ENCODE assay signal across 15 cellular contexts in genomic region chr7:24905996-24906770, GRCh38.
DNase-seq lines count a peak whose midpoint lies in the region; ATAC-seq and TF ChIP-seq lines count a peak whose summit lies in the region.
"Had no signal": no experiment of that assay in that cellular context is flagged by ENCODE, and none has a peak within 500 bp of the region (broad histone marks: within the 10 kb centered on the region; RNA-seq: fewer than 3 reads in every experiment).

No MANE protein-coding gene starts in this region.

- RAD21 ChIA-PET in HCT116 (lab: Charles Lee; ENCODE audit: low non-redundant PET in 1 of 2, low total read pairs in 2 of 2, uncharacterized antibody in 2 of 2, unreplicated experiment in 2 of 2): no interaction called here

- no peak for TF ChIP-seq RAD21 in HCT116 (IDR thresholded peaks at IDR 0.05; ENCODE audit: low read depth)
- no peak for TF ChIP-seq RAD21 in SK-N-SH (IDR thresholded peaks at IDR 0.05; ENCODE audit: low read length)

- peaks cover 39% of the 10 kb centered on the region for H3F3A ChIP-seq in SK-N-SH (replicated peaks; ENCODE audit: insufficient read depth)

- H3K36me3 ChIP-seq in CD4-positive, CD25-positive, alpha-beta regulatory T cell (ENCODE audit: control insufficient read depth, insufficient read depth, low read length): no peaks in the 10 kb centered on the region
- H3K36me3 ChIP-seq in HCT116 (ENCODE audit: control insufficient read depth in 1 of 2, insufficient read depth in 2 of 2, low read length in 2 of 2) (no peaks in the 10 kb centered on the region), SK-N-SH (replicated peaks in 1 of 2; ENCODE audit: control insufficient read depth in 1 of 2, insufficient read depth in 2 of 2, low read length in 1 of 2) (no peaks in the 10 kb centered on the region)

- no peak for TF ChIP-seq POLR2A in HCT116 (IDR thresholded peaks at IDR 0.05; ENCODE audit: borderline replicate concordance, extremely low read depth, insufficient read depth, insufficient read length)

- POLR2A ChIA-PET in HCT116 (lab: Charles Lee): no interaction called here
- POLR2A ChIA-PET in SK-N-SH (lab: Yijun Ruan, JAX): no interaction called here

- intact Hi-C loops in HCT116 (cut with micrococcal nuclease): loop anchor here (5.0 kb wide), 2 partner anchors 66 to 84 kb away; no protein-coding TSS in a partner anchor
- intact Hi-C loops in posterior cingulate gyrus (cut with DNase I): no loop called here

- H2AFZ ChIP-seq in HCT116 (ENCODE audit: low read depth, low read length, poor library complexity, severe bottlenecking) (no peak overlapping the region), SK-N-SH (ENCODE audit: low read depth) (no peak overlapping the region)

- no peak for ATAC-seq in CD4-positive, CD25-positive, alpha-beta regulatory T cell (ENCODE audit: low read depth in 2 of 2)
- ATAC-seq in HCT116: peak; percentile 62
- ATAC-seq in HG03565 (IDR thresholded peaks at IDR 0.05; ENCODE audit: unreplicated experiment): no peak
- ATAC-seq in GM18873 (IDR thresholded peaks at IDR 0.05; ENCODE audit: low FRiP score, unreplicated experiment): no peak

- H3K27me3 ChIP-seq in CD4-positive, CD25-positive, alpha-beta regulatory T cell (ENCODE audit: control insufficient read depth, insufficient read depth, low read length): no peaks in the 10 kb centered on the region
- H3K27me3 ChIP-seq in HCT116 (ENCODE audit: insufficient read depth, low read length): no peaks in the 10 kb centered on the region
- no peaks in the 10 kb centered on the region for H3K27me3 ChIP-seq in SK-N-SH (ENCODE audit: insufficient read depth)
- H3K27me3 ChIP-seq: BLaER1, testis had no signal

- H3K9me3 ChIP-seq in CD4-positive, CD25-positive, alpha-beta regulatory T cell (ENCODE audit: control insufficient read depth in 2 of 2, low read length in 2 of 2): no peaks in the 10 kb centered on the region
- H3K9me3 ChIP-seq in HCT116 (ENCODE audit: control insufficient read depth in 1 of 2, insufficient read depth in 1 of 2, low read depth in 1 of 2, low read length in 2 of 2) (no peaks in the 10 kb centered on the region), SK-N-SH (no peaks in the 10 kb centered on the region)
- H3K9me3 ChIP-seq: testis had no signal

- peaks cover 59% of the 10 kb centered on the region for H3K4me1 ChIP-seq in CD4-positive, CD25-positive, alpha-beta regulatory T cell (ENCODE audit: control insufficient read depth, insufficient read depth, low read length, poor library complexity, severe bottlenecking)
- H3K4me1 ChIP-seq in HCT116 (ENCODE audit: control insufficient read depth in 1 of 2, insufficient read depth in 2 of 2, low read length in 2 of 2): peaks cover 64 to 92% of the 10 kb centered on the region in 2 experiments
- H3K4me1 ChIP-seq in SK-N-SH (ENCODE audit: control insufficient read depth in 1 of 2, insufficient read depth in 2 of 2, low read depth in 1 of 2, low read length in 1 of 2): peaks cover 14 to 32% of the 10 kb centered on the region in 2 experiments
- H3K4me1 ChIP-seq: testis had no signal

- CTCF ChIA-PET in HCT116 (lab: Charles Lee) (no interaction called here), SK-N-SH (lab: Yijun Ruan, JAX) (interaction anchor here (1.4 kb wide), 1 partner anchor 12 kb away, joined by 5 read pairs; no protein-coding TSS in a partner anchor)

- peaks cover 21 to 45% (median 39%) of the 10 kb centered on the region in 4 donors for H3K4me1 Mint-ChIP-seq in CD4-positive, CD25-positive, alpha-beta regulatory T cell
- H3K4me1 Mint-ChIP-seq: neural crest cell had no signal

- H3K27ac ChIP-seq in CD4-positive, CD25-positive, alpha-beta regulatory T cell (ENCODE audit: insufficient read depth, low read length, poor library complexity, severe bottlenecking): no peak overlapping the region
- peak overlapping the region; percentile 90 for H3K27ac ChIP-seq in HCT116 (ENCODE audit: low read depth, low read length)
- H3K27ac ChIP-seq in SK-N-SH (ENCODE audit: low read depth in 2 of 2, low read length in 1 of 2): peak overlapping the region; percentile 82 to 88; a peak in 3 of 4 replicates
- H3K27ac ChIP-seq: BLaER1, KMS-11, testis had no signal

- no TSS peak for BruUV-seq in HCT116 (replicated peaks; lab: Mats Ljungman, UMichigan)

- WGBS in SK-N-SH (ENCODE audit: low lambda C conversion rate): 77% methylated on average over 4 of the region's 4 CpGs

- no peaks in the 10 kb centered on the region for H3K27me3 Mint-ChIP-seq in CD4-positive, CD25-positive, alpha-beta regulatory T cell

- H3K9me3 Mint-ChIP-seq in CD4-positive, CD25-positive, alpha-beta regulatory T cell: no peaks in the 10 kb centered on the region
- H3K9me3 Mint-ChIP-seq: neural crest cell had no signal

- peak overlapping the region in 2 of 4 donors; percentile 7 to 33 for H3K4me3 Mint-ChIP-seq in CD4-positive, CD25-positive, alpha-beta regulatory T cell
- H3K4me3 Mint-ChIP-seq: neural crest cell had no signal

- peak overlapping the region; percentile 2 for H3K4me3 ChIP-seq in CD4-positive, CD25-positive, alpha-beta regulatory T cell (ENCODE audit: low read depth, low read length)
- peak overlapping the region in 1 of 2 experiments; percentile 45; a peak in 2 of 4 replicates for H3K4me3 ChIP-seq in HCT116 (replicated peaks in 1 of 2; ENCODE audit: low read depth in 1 of 2, low read length in 2 of 2)
- H3K4me3 ChIP-seq in SK-N-SH (ENCODE audit: low read depth in 2 of 2, low read length in 1 of 2): no peak overlapping the region
- H3K4me3 ChIP-seq in epithelial cell of proximal tubule (ENCODE audit: low read depth, low read length): no peak overlapping the region
- H3K4me3 ChIP-seq: BLaER1, lung, testis had no signal

- no peaks in the 10 kb centered on the region for H3K9me2 ChIP-seq in HCT116 (ENCODE audit: insufficient read depth)
- H3K9me2 ChIP-seq in SK-N-SH: no peaks in the 10 kb centered on the region

- H3K4me2 ChIP-seq in HCT116 (ENCODE audit: low read length): peak overlapping the region; percentile 71
- H3K4me2 ChIP-seq in SK-N-SH: peak overlapping the region; percentile 71
- H3K4me2 ChIP-seq: BLaER1, KMS-11 had no signal

- peak overlapping the region in 1 of 3 donors; percentile 39 for H3K27ac Mint-ChIP-seq in CD4-positive, CD25-positive, alpha-beta regulatory T cell

- H3K79me2 ChIP-seq in HCT116 (ENCODE audit: insufficient read depth, low read length): peaks cover 97% of the 10 kb centered on the region
- H3K79me2 ChIP-seq in SK-N-SH (ENCODE audit: insufficient read depth): peaks cover 79% of the 10 kb centered on the region

- no peak for TF ChIP-seq CTCF in HCT116 (IDR thresholded peaks at IDR 0.05 in 2 of 3, conservative IDR thresholded peaks at IDR 0.05 in 1 of 3; ENCODE audit: borderline replicate concordance in 1 of 3, insufficient read depth in 1 of 3, low read depth in 2 of 3, low read length in 2 of 3)
- no peak for TF ChIP-seq CTCF in SK-N-SH (IDR thresholded peaks at IDR 0.05)
- no peak for TF ChIP-seq CTCF in epithelial cell of proximal tubule (conservative IDR thresholded peaks at IDR 0.05; ENCODE audit: low read depth, low read length)

- DNase-seq in CD4-positive, CD25-positive, alpha-beta regulatory T cell: peak in 1 of 3 donors; percentile 38
- DNase-seq in HCT116 (ENCODE audit: low read depth, low spot score): peak; percentile 32
- DNase-seq in SK-N-SH: no peak
- DNase-seq in epithelial cell of proximal tubule (ENCODE audit: low read depth): peak; percentile 84
- DNase-seq in posterior cingulate gyrus: no peak
- no peak for DNase-seq in hepatic stellate cell (ENCODE audit: low spot score)
- DNase-seq: activated CD4-positive, CD25-positive, alpha-beta regulatory T cell treated with anti-CD3 and anti-CD28 coated beads, Interleukin-2, amount 50 U/mL, for 72 hours; NCI-H2081 treated with DMSO at 0.1 percent for 48 hours; testis had no signal

- H3K9ac ChIP-seq in HCT116 (ENCODE audit: low read length) (peak overlapping the region; percentile 58; the same call in 1 of the 2 replicates), SK-N-SH (no peak overlapping the region; the same call in 1 of the 2 replicates)
- H3K9ac ChIP-seq: BLaER1, KMS-11 had no signal

- H4K20me1 ChIP-seq in HCT116 (ENCODE audit: insufficient read depth) (no peaks in the 10 kb centered on the region), SK-N-SH (ENCODE audit: insufficient read depth) (no peaks in the 10 kb centered on the region)
- H4K20me1 ChIP-seq: BLaER1 had no signal

- TF ChIP-seq EP300 in SK-N-SH (IDR thresholded peaks at IDR 0.05; ENCODE audit: borderline replicate concordance in 1 of 2, low read depth in 1 of 2, low read length in 1 of 2): no peak

- H3K36me3 Mint-ChIP-seq in CD4-positive, CD25-positive, alpha-beta regulatory T cell: no peaks in the 10 kb centered on the region

TF ChIP-seq in HCT116, 20 proteins besides CTCF, POLR2A, EP300 and RAD21 (continues in another document):
- TF ChIP-seq YY1 (IDR thresholded peaks at IDR 0.05; ENCODE audit: extremely low read depth, insufficient replicate concordance, low read depth, low read length) (no peak), POLR2AphosphoS5 (IDR thresholded peaks at IDR 0.05; ENCODE audit: low read depth, low read length) (no peak; the same call in 1 of the 2 replicates), SP1 (IDR thresholded peaks at IDR 0.05; ENCODE audit: low read depth) (peak; percentile 25; the same call in 1 of the 2 replicates)

TF ChIP-seq in SK-N-SH, 30 proteins besides CTCF, POLR2A, EP300 and RAD21 (continues in another document):
- TF ChIP-seq FOSL2 (IDR thresholded peaks at IDR 0.05; ENCODE audit: borderline replicate concordance, low read depth): peak; percentile 56; the same call in 1 of the 2 replicates
- no peak for TF ChIP-seq EZH2phosphoT487 (IDR thresholded peaks at IDR 0.05; ENCODE audit: borderline replicate concordance, low read depth)
- TF ChIP-seq FOXM1 (IDR thresholded peaks at IDR 0.05; ENCODE audit: low read depth): no peak
- TF ChIP-seq GABPA (IDR thresholded peaks at IDR 0.05; ENCODE audit: low read depth): no peak
- TF ChIP-seq MXI1 (IDR thresholded peaks at IDR 0.05; ENCODE audit: low read depth, low read length): no peak
- no peak for TF ChIP-seq SIN3A (IDR thresholded peaks at IDR 0.05; ENCODE audit: borderline replicate concordance, low read depth, low read length)
- no peak for TF ChIP-seq ZBTB33 (IDR thresholded peaks at IDR 0.05; ENCODE audit: borderline replicate concordance, low read depth)

Comparison
In these comparisons a context has a peak if more than half of its experiments do, and no peak if none do; other contexts are left out.
1. DNase-seq: peak in HCT116 (single experiment) and epithelial cell of proximal tubule (single experiment); none in SK-N-SH (single experiment), posterior cingulate gyrus (0 of 10) and hepatic stellate cell (single experiment).